Comparison of ENCODE assay signal across 23 cellular contexts in genomic region chr11:68518191-68518590, GRCh38. TPM values are rescaled to one million over a fixed set of nuclear protein-coding genes. Genes with fewer than 3 reads are reported as not detected.
A peak's percentile ranks its signal among the peaks of the same experiment; 100 is the strongest.
DNase-seq lines count a peak whose midpoint lies in the region; ATAC-seq and TF ChIP-seq lines count a peak whose summit lies in the region.
"Had no signal": no experiment of that assay in that cellular context is flagged by ENCODE, and none has a peak within 500 bp of the region (broad histone marks: within the 10 kb centered on the region; RNA-seq: fewer than 3 reads in every experiment).

No MANE protein-coding gene starts in this region.

- peaks cover 61% of the 10 kb centered on the region for H3K36me3 Mint-ChIP-seq in activated naive CD8-positive, alpha-beta T cell treated with anti-CD3 and anti-CD28 coated beads for 36 hours
- H3K36me3 Mint-ChIP-seq in activated naive CD8-positive, alpha-beta T cell treated with anti-CD3 and anti-CD28 coated beads, Interleukin-2, amount 50 U/mL, for 24 hours (ENCODE audit: low read depth): peaks cover 56% of the 10 kb centered on the region
- peaks cover 50% of the 10 kb centered on the region for H3K36me3 Mint-ChIP-seq in HFFc6 (ENCODE audit: low read depth)
- peaks cover 46% of the 10 kb centered on the region for H3K36me3 Mint-ChIP-seq in WTC11
- peaks cover 94% of the 10 kb centered on the region for H3K36me3 Mint-ChIP-seq in stimulated activated effector memory CD8-positive, alpha-beta T cell treated with anti-CD3 and anti-CD28 coated beads, Interleukin-12 subunit alpha, Interleukin-12 subunit beta, amount 100 ng/mL, for 72 hours

- H3K4me1 Mint-ChIP-seq in activated naive CD8-positive, alpha-beta T cell treated with anti-CD3 and anti-CD28 coated beads for 36 hours: peaks cover 56% of the 10 kb centered on the region
- peaks cover 38% of the 10 kb centered on the region for H3K4me1 Mint-ChIP-seq in activated naive CD8-positive, alpha-beta T cell treated with anti-CD3 and anti-CD28 coated beads, Interleukin-2, amount 50 U/mL, for 24 hours
- H3K4me1 Mint-ChIP-seq in HFFc6 (ENCODE audit: low read depth) (peaks cover 11% of the 10 kb centered on the region), WTC11 (peaks cover 34% of the 10 kb centered on the region)
- peaks cover 28% of the 10 kb centered on the region for H3K4me1 Mint-ChIP-seq in stimulated activated effector memory CD8-positive, alpha-beta T cell treated with anti-CD3 and anti-CD28 coated beads, Interleukin-12 subunit alpha, Interleukin-12 subunit beta, amount 100 ng/mL, for 72 hours

- DNase-seq in activated naive CD8-positive, alpha-beta T cell treated with anti-CD3 and anti-CD28 coated beads for 36 hours: no peak
- no peak for DNase-seq in activated naive CD8-positive, alpha-beta T cell treated with anti-CD3 and anti-CD28 coated beads, Interleukin-2, amount 50 U/mL, for 24 hours
- DNase-seq in HFFc6: no peak
- no peak for DNase-seq in WTC11 (ENCODE audit: low spot score)
- DNase-seq in stimulated activated effector memory CD8-positive, alpha-beta T cell treated with anti-CD3 and anti-CD28 coated beads, Interleukin-12 subunit alpha, Interleukin-12 subunit beta, amount 100 ng/mL, for 72 hours (ENCODE audit: low spot score in 2 of 2): no peak
- DNase-seq in activated CD4-positive, alpha-beta T cell treated with anti-CD3 and anti-CD28 coated beads for 4 hours: no peak
- no peak for DNase-seq in medulla oblongata (ENCODE audit: extremely low spot score)
- DNase-seq in DMS153 (lab: John Stamatoyannopoulos, UW): no peak
- DNase-seq: AML-193, DMS53, GM23248, H7, MV-4-11, NCI-H1105 treated with DMSO at 0.1 percent for 48 hours, NCI-H146, NCI-H1930, NCI-H2107, NCI-H446, NCI-H69, Right ventricle myocardium superior, RPMI8226 had no signal

- no peak overlapping the region for H3K4me3 Mint-ChIP-seq in activated naive CD8-positive, alpha-beta T cell treated with anti-CD3 and anti-CD28 coated beads for 36 hours
- H3K4me3 Mint-ChIP-seq in activated naive CD8-positive, alpha-beta T cell treated with anti-CD3 and anti-CD28 coated beads, Interleukin-2, amount 50 U/mL, for 24 hours: no peak overlapping the region
- no peak overlapping the region for H3K4me3 Mint-ChIP-seq in HFFc6
- no peak overlapping the region for H3K4me3 Mint-ChIP-seq in WTC11
- H3K4me3 Mint-ChIP-seq in stimulated activated effector memory CD8-positive, alpha-beta T cell treated with anti-CD3 and anti-CD28 coated beads, Interleukin-12 subunit alpha, Interleukin-12 subunit beta, amount 100 ng/mL, for 72 hours: no peak overlapping the region

- POLR2A ChIA-PET in WTC11 (lab: Charles Lee): no interaction called here

- no peak for ATAC-seq in activated naive CD8-positive, alpha-beta T cell treated with anti-CD3 and anti-CD28 coated beads, Interleukin-2, amount 50 U/mL, for 24 hours
- ATAC-seq in WTC11: no peak
- no peak for ATAC-seq in stimulated activated effector memory CD8-positive, alpha-beta T cell treated with anti-CD3 and anti-CD28 coated beads, Interleukin-12 subunit alpha, Interleukin-12 subunit beta, amount 100 ng/mL, for 72 hours
- ATAC-seq: A549, K562 had no signal

- peaks cover 3% of the 10 kb centered on the region for H3K9me3 Mint-ChIP-seq in activated naive CD8-positive, alpha-beta T cell treated with anti-CD3 and anti-CD28 coated beads for 36 hours
- H3K9me3 Mint-ChIP-seq in activated naive CD8-positive, alpha-beta T cell treated with anti-CD3 and anti-CD28 coated beads, Interleukin-2, amount 50 U/mL, for 24 hours: no peaks in the 10 kb centered on the region
- H3K9me3 Mint-ChIP-seq in HFFc6 (no peaks in the 10 kb centered on the region), WTC11 (no peaks in the 10 kb centered on the region)
- no peaks in the 10 kb centered on the region for H3K9me3 Mint-ChIP-seq in stimulated activated effector memory CD8-positive, alpha-beta T cell treated with anti-CD3 and anti-CD28 coated beads, Interleukin-12 subunit alpha, Interleukin-12 subunit beta, amount 100 ng/mL, for 72 hours

- CTCF ChIA-PET in WTC11 (lab: Charles Lee): no interaction called here

- H3K27ac Mint-ChIP-seq in activated naive CD8-positive, alpha-beta T cell treated with anti-CD3 and anti-CD28 coated beads for 36 hours: peak overlapping the region; percentile 46
- H3K27ac Mint-ChIP-seq in activated naive CD8-positive, alpha-beta T cell treated with anti-CD3 and anti-CD28 coated beads, Interleukin-2, amount 50 U/mL, for 24 hours: no peak overlapping the region
- H3K27ac Mint-ChIP-seq in HFFc6 (peak overlapping the region; percentile 21; the same call in 1 of the 2 replicates), WTC11 (peak overlapping the region; percentile 14; the same call in 1 of the 2 replicates)
- peak overlapping the region; percentile 48 for H3K27ac Mint-ChIP-seq in stimulated activated effector memory CD8-positive, alpha-beta T cell treated with anti-CD3 and anti-CD28 coated beads, Interleukin-12 subunit alpha, Interleukin-12 subunit beta, amount 100 ng/mL, for 72 hours

- no peaks in the 10 kb centered on the region for H3K27me3 Mint-ChIP-seq in activated naive CD8-positive, alpha-beta T cell treated with anti-CD3 and anti-CD28 coated beads for 36 hours
- no peaks in the 10 kb centered on the region for H3K27me3 Mint-ChIP-seq in activated naive CD8-positive, alpha-beta T cell treated with anti-CD3 and anti-CD28 coated beads, Interleukin-2, amount 50 U/mL, for 24 hours
- H3K27me3 Mint-ChIP-seq in HFFc6 (ENCODE audit: insufficient read depth): peaks cover 2% of the 10 kb centered on the region; the same call in 1 of the 2 replicates
- H3K27me3 Mint-ChIP-seq in WTC11 (ENCODE audit: low read depth): no peaks in the 10 kb centered on the region

- TF ChIP-seq CTCF in HFFc6 (IDR thresholded peaks at IDR 0.05): no peak
- TF ChIP-seq CTCF in WTC11 (IDR thresholded peaks at IDR 0.05): no peak

TF ChIP-seq in WTC11, 78 proteins besides CTCF, POLR2A, EP300 and RAD21 (continues in another document):
- no peak for TF ChIP-seq TEAD4 (CRISPR knock-in tag; IDR thresholded peaks at IDR 0.05)
- no peak for TF ChIP-seq ATF2 (CRISPR knock-in tag; IDR thresholded peaks at IDR 0.05; ENCODE audit: borderline replicate concordance, low read depth)
- TF ChIP-seq PREB (CRISPR knock-in tag; IDR thresholded peaks at IDR 0.05; ENCODE audit: borderline replicate concordance): no peak
- TF ChIP-seq, protein P1, sequence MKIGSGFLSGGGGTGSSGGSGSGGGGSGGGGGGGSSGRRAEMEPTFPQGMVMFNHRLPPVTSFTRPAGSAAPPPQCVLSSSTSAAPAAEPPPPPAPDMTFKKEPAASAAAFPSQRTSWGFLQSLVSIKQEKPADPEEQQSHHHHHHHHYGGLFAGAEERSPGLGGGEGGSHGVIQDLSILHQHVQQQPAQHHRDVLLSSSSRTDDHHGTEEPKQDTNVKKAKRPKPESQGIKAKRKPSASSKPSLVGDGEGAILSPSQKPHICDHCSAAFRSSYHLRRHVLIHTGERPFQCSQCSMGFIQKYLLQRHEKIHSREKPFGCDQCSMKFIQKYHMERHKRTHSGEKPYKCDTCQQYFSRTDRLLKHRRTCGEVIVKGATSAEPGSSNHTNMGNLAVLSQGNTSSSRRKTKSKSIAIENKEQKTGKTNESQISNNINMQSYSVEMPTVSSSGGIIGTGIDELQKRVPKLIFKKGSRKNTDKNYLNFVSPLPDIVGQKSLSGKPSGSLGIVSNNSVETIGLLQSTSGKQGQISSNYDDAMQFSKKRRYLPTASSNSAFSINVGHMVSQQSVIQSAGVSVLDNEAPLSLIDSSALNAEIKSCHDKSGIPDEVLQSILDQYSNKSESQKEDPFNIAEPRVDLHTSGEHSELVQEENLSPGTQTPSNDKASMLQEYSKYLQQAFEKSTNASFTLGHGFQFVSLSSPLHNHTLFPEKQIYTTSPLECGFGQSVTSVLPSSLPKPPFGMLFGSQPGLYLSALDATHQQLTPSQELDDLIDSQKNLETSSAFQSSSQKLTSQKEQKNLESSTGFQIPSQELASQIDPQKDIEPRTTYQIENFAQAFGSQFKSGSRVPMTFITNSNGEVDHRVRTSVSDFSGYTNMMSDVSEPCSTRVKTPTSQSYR (CRISPR knock-in tag; IDR thresholded peaks at IDR 0.05): no peak
- TF ChIP-seq, protein P2, sequence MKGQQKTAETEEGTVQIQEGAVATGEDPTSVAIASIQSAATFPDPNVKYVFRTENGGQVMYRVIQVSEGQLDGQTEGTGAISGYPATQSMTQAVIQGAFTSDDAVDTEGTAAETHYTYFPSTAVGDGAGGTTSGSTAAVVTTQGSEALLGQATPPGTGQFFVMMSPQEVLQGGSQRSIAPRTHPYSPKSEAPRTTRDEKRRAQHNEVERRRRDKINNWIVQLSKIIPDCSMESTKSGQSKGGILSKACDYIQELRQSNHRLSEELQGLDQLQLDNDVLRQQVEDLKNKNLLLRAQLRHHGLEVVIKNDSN (CRISPR knock-in tag; IDR thresholded peaks at IDR 0.05): no peak
- TF ChIP-seq IRF2 (CRISPR knock-in tag; IDR thresholded peaks at IDR 0.05; ENCODE audit: borderline replicate concordance, low read depth): no peak

RNA-seq across cellular contexts. Expression of gene PPP6R3, which starts 57.6 kb away (rescaled TPM):
- 100 to 1,000 TPM; 122 to 123 TPM for total RNA-seq in activated naive CD8-positive, alpha-beta T cell treated with anti-CD3 and anti-CD28 coated beads for 36 hours
- 10 to 100 TPM; 62.5 to 72.0 (median 67.8) TPM for total RNA-seq in HFFc6 (2021; fragmentation: NEBNext Ultra II Directional; extraction: Animal tissue kit (Norgen Biotek cat#: 25700))
- 124 to 138 TPM (median 132 TPM) in 3 replicates for total RNA-seq in WTC11 (2021)
